In genomic region chr16:74850027-74850426, GRCh38 we compare ENCODE assay signal across 26 cellular contexts.
"Had no signal": no experiment of that assay in that cellular context is flagged by ENCODE, and none has a peak within 500 bp of the region (broad histone marks: within the 10 kb centered on the region; RNA-seq: fewer than 3 reads in every experiment).

No MANE protein-coding gene starts in this region.

- H3K4me3 ChIP-seq: colonic mucosa, esophagus squamous epithelium, gastrocnemius medialis, heart right ventricle, left lung, lower lobe of right lung had no signal

- ATAC-seq: effector memory CD8-positive, alpha-beta T cell; esophagus mucosa; gastrocnemius medialis; heart right ventricle; left cardiac atrium; left lung; left ventricle myocardium superior; lower lobe of right lung; naive thymus-derived CD4-positive, alpha-beta T cell had no signal

- DNase-seq: colonic mucosa; cortex of kidney; effector CD8-positive, alpha-beta T cell; effector memory CD8-positive, alpha-beta T cell; endodermal cell; erythroblast; esophagus squamous epithelium; foreskin fibroblast; foreskin melanocyte; gastrocnemius medialis; glutamatergic neuron; head of caudate nucleus; heart right ventricle; hippocampal formation; left cardiac atrium; left lung; left ventricle myocardium superior; lower lobe of right lung; mesendoderm; midbrain; naive thymus-derived CD4-positive, alpha-beta T cell had no signal

- H3K27me3 ChIP-seq: colonic mucosa, esophagus squamous epithelium, gastrocnemius medialis, heart right ventricle, left lung had no signal

- H3K36me3 ChIP-seq: colonic mucosa, esophagus squamous epithelium, gastrocnemius medialis, heart right ventricle, left lung, lower lobe of right lung had no signal

- H3K4me1 ChIP-seq: gastrocnemius medialis, heart right ventricle, left lung, lower lobe of right lung had no signal

- FAIRE-seq: endometrium, islet of Langerhans, keratinocyte had no signal

- H3K27ac ChIP-seq: colonic mucosa, epithelial cell of prostate, esophagus squamous epithelium, gastrocnemius medialis, heart right ventricle, left lung, lower lobe of right lung had no signal

- H3K9me3 ChIP-seq: colonic mucosa, esophagus squamous epithelium, gastrocnemius medialis, heart right ventricle, left lung, lower lobe of right lung had no signal
